ENCODE assay signal across 1 cellular context in genomic region chr9:131545786-131546335, GRCh38.
TF ChIP-seq lines count a peak whose summit lies in the region.

No MANE protein-coding gene starts in this region.

TF ChIP-seq in H1, 55 proteins besides CTCF, POLR2A, EP300 and RAD21:
- TF ChIP-seq KDM4A (IDR thresholded peaks at IDR 0.05; ENCODE audit: low read depth, low read length, severe bottlenecking) (peak; percentile 22), BACH1 (IDR thresholded peaks at IDR 0.05; ENCODE audit: low read length) (peak; percentile 52), SUZ12 (IDR thresholded peaks at IDR 0.05; ENCODE audit: low read length) (peak; percentile 70)
- TF ChIP-seq, protein P1, sequence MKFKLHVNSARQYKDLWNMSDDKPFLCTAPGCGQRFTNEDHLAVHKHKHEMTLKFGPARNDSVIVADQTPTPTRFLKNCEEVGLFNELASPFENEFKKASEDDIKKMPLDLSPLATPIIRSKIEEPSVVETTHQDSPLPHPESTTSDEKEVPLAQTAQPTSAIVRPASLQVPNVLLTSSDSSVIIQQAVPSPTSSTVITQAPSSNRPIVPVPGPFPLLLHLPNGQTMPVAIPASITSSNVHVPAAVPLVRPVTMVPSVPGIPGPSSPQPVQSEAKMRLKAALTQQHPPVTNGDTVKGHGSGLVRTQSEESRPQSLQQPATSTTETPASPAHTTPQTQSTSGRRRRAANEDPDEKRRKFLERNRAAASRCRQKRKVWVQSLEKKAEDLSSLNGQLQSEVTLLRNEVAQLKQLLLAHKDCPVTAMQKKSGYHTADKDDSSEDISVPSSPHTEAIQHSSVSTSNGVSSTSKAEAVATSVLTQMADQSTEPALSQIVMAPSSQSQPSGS (IDR thresholded peaks at IDR 0.05; ENCODE audit: low read length): no peak
